16 cellular contexts compared by ENCODE assay signal in genomic region chr9:4243113-4243512, GRCh38. TPM values are rescaled to one million over a fixed set of nuclear protein-coding genes. Genes with fewer than 3 reads are reported as not detected.
A peak's percentile ranks its signal among the peaks of the same experiment; 100 is the strongest.
DNase-seq lines count a peak whose midpoint lies in the region; ATAC-seq and TF ChIP-seq lines count a peak whose summit lies in the region.
"Had no signal": no experiment of that assay in that cellular context is flagged by ENCODE, and none has a peak within 500 bp of the region (broad histone marks: within the 10 kb centered on the region; RNA-seq: fewer than 3 reads in every experiment).

No MANE protein-coding gene starts in this region.

- no peak overlapping the region for H3K4me3 Mint-ChIP-seq in activated T-cell treated with anti-CD3 and anti-CD28 coated beads, Interleukin-2, amount 50 U/mL, for 72 hours
- no peak overlapping the region for H3K4me3 Mint-ChIP-seq in activated CD8-positive, alpha-beta T cell treated with anti-CD3 and anti-CD28 coated beads, Interleukin-2, amount 10 ng/mL, durations not matched to agents 7 days and 5 days
- no peak overlapping the region for H3K4me3 Mint-ChIP-seq in type B pancreatic cell
- H3K4me3 Mint-ChIP-seq: CD8-positive, alpha-beta memory T cell; natural killer cell had no signal

- no peak overlapping the region for H3K4me3 ChIP-seq in HCT116 (replicated peaks in 1 of 2; ENCODE audit: low read depth in 1 of 2, low read length in 2 of 2)
- H3K4me3 ChIP-seq: suprapubic skin had no signal

- TF ChIP-seq CTCF in HCT116 (IDR thresholded peaks at IDR 0.05 in 2 of 3, conservative IDR thresholded peaks at IDR 0.05 in 1 of 3; ENCODE audit: borderline replicate concordance in 1 of 3, insufficient read depth in 1 of 3, low read depth in 2 of 3, low read length in 2 of 3) = no peak
- no peak for TF ChIP-seq CTCF in type B pancreatic cell (conservative IDR thresholded peaks at IDR 0.05)

- no peaks in the 10 kb centered on the region for H3K36me3 ChIP-seq in HCT116 (ENCODE audit: control insufficient read depth in 1 of 2, insufficient read depth in 2 of 2, low read length in 2 of 2)
- H3K36me3 ChIP-seq: suprapubic skin had no signal

- H3K36me3 Mint-ChIP-seq in activated T-cell treated with anti-CD3 and anti-CD28 coated beads, Interleukin-2, amount 50 U/mL, for 72 hours (ENCODE audit: insufficient read depth in 2 of 2) = no peaks in the 10 kb centered on the region
- no peaks in the 10 kb centered on the region for H3K36me3 Mint-ChIP-seq in activated CD8-positive, alpha-beta T cell treated with anti-CD3 and anti-CD28 coated beads, Interleukin-2, amount 10 ng/mL, durations not matched to agents 7 days and 5 days (ENCODE audit: low read depth)
- no peaks in the 10 kb centered on the region for H3K36me3 Mint-ChIP-seq in type B pancreatic cell
- H3K36me3 Mint-ChIP-seq: CD8-positive, alpha-beta memory T cell; natural killer cell had no signal

- H3K4me2 ChIP-seq in HCT116 (ENCODE audit: low read length) = peak overlapping the region; percentile 11; the same call in 1 of the 2 replicates

- DNase-seq in activated T-cell treated with anti-CD3 and anti-CD28 coated beads, Interleukin-2, amount 50 U/mL, for 72 hours = peak in 1 of 2 donors; percentile 6
- DNase-seq in activated T-cell treated with anti-CD3 and anti-CD28 coated beads, Interleukin-2, amount 50 U/mL, for 1 hour = no peak
- DNase-seq in HCT116 (ENCODE audit: low read depth, low spot score) (no peak), kidney glomerular epithelial cell (lab: John Stamatoyannopoulos, UW) (no peak), type B pancreatic cell (ENCODE audit: extremely low spot score, unreplicated experiment) (no peak)
- peak; percentile 33 for DNase-seq in activated CD8-positive, alpha-beta T cell treated with anti-CD3 and anti-CD28 coated beads, Interleukin-2, amount 10 ng/mL, durations not matched to agents 7 days and 5 days
- no peak for DNase-seq in stimulated activated naive CD8-positive, alpha-beta T cell treated with anti-CD3 and anti-CD28 coated beads, Interleukin-15, Interleukin-2, amounts not matched to agents 100 U/mL and 50 U/mL, for 24 hours
- DNase-seq: EL, natural killer cell, NCI-H1092 treated with DMSO at 0.1 percent for 48 hours, NCI-H2171, SHP77, T1000 had no signal

- RAD21 ChIA-PET in HCT116 (lab: Charles Lee; ENCODE audit: low non-redundant PET in 1 of 2, low total read pairs in 2 of 2, uncharacterized antibody in 2 of 2, unreplicated experiment in 2 of 2) = no interaction called here

- H3K4me1 Mint-ChIP-seq in activated T-cell treated with anti-CD3 and anti-CD28 coated beads, Interleukin-2, amount 50 U/mL, for 72 hours (ENCODE audit: low read depth) = peaks cover 12% of the 10 kb centered on the region
- H3K4me1 Mint-ChIP-seq in activated CD8-positive, alpha-beta T cell treated with anti-CD3 and anti-CD28 coated beads, Interleukin-2, amount 10 ng/mL, durations not matched to agents 7 days and 5 days (ENCODE audit: low read depth) = peaks cover 19% of the 10 kb centered on the region
- peaks cover 5% of the 10 kb centered on the region for H3K4me1 Mint-ChIP-seq in type B pancreatic cell (ENCODE audit: unreplicated experiment)

- H3K9me2 ChIP-seq in HCT116 (ENCODE audit: insufficient read depth) = no peaks in the 10 kb centered on the region

- no TSS peak for BruUV-seq in HCT116 (replicated peaks; lab: Mats Ljungman, UMichigan)

- H3K9me3 ChIP-seq in HCT116 (ENCODE audit: control insufficient read depth in 1 of 2, insufficient read depth in 1 of 2, low read depth in 1 of 2, low read length in 2 of 2) = no peaks in the 10 kb centered on the region
- H3K9me3 ChIP-seq: suprapubic skin had no signal

- no peak overlapping the region for H3K27ac Mint-ChIP-seq in activated T-cell treated with anti-CD3 and anti-CD28 coated beads, Interleukin-2, amount 50 U/mL, for 72 hours
- peak overlapping the region; percentile 54 for H3K27ac Mint-ChIP-seq in activated CD8-positive, alpha-beta T cell treated with anti-CD3 and anti-CD28 coated beads, Interleukin-2, amount 10 ng/mL, durations not matched to agents 7 days and 5 days
- H3K27ac Mint-ChIP-seq in type B pancreatic cell = no peak overlapping the region
- H3K27ac Mint-ChIP-seq: CD8-positive, alpha-beta memory T cell; natural killer cell had no signal

- H3K4me1 ChIP-seq in HCT116 (ENCODE audit: control insufficient read depth in 1 of 2, insufficient read depth in 2 of 2, low read length in 2 of 2) = peaks cover 0 to 20% of the 10 kb centered on the region in 2 experiments; a peak in 2 of 4 replicates
- H3K4me1 ChIP-seq: suprapubic skin had no signal

- TF ChIP-seq POLR2A in HCT116 (IDR thresholded peaks at IDR 0.05; ENCODE audit: borderline replicate concordance, extremely low read depth, insufficient read depth, insufficient read length) = no peak

- no peak for TF ChIP-seq RAD21 in HCT116 (IDR thresholded peaks at IDR 0.05; ENCODE audit: low read depth)

- intact Hi-C loops in HCT116 (cut with micrococcal nuclease) = no loop called here

- no peaks in the 10 kb centered on the region for H3K79me2 ChIP-seq in HCT116 (ENCODE audit: insufficient read depth, low read length)

- H3K9me3 Mint-ChIP-seq in activated T-cell treated with anti-CD3 and anti-CD28 coated beads, Interleukin-2, amount 50 U/mL, for 72 hours = no peaks in the 10 kb centered on the region
- peaks cover 2% of the 10 kb centered on the region for H3K9me3 Mint-ChIP-seq in activated CD8-positive, alpha-beta T cell treated with anti-CD3 and anti-CD28 coated beads, Interleukin-2, amount 10 ng/mL, durations not matched to agents 7 days and 5 days (ENCODE audit: insufficient read depth)
- no peaks in the 10 kb centered on the region for H3K9me3 Mint-ChIP-seq in type B pancreatic cell

- H3K27ac ChIP-seq in HCT116 (ENCODE audit: low read depth, low read length) = no peak overlapping the region
- H3K27ac ChIP-seq: suprapubic skin had no signal

- H2AFZ ChIP-seq in HCT116 (ENCODE audit: low read depth, low read length, poor library complexity, severe bottlenecking) = no peak overlapping the region

- H3K9ac ChIP-seq in HCT116 (ENCODE audit: low read length) = no peak overlapping the region

- no peaks in the 10 kb centered on the region for H4K20me1 ChIP-seq in HCT116 (ENCODE audit: insufficient read depth)

- CTCF ChIA-PET in HCT116 (lab: Charles Lee) = no interaction called here
- CTCF ChIA-PET in activated CD8-positive, alpha-beta T cell treated with anti-CD3 and anti-CD28 coated beads, Interleukin-2, amount 10 ng/mL, durations not matched to agents 7 days and 5 days (lab: Charles Lee) = interaction anchor here (0.8 to 1.3 kb wide), 2 partner anchors 14 to 29 kb away, joined by 3 to 5 read pairs; no protein-coding TSS in a partner anchor

- no peaks in the 10 kb centered on the region for H3K27me3 ChIP-seq in HCT116 (ENCODE audit: insufficient read depth, low read length)
- H3K27me3 ChIP-seq: suprapubic skin had no signal

- ATAC-seq in activated T-cell treated with anti-CD3 and anti-CD28 coated beads, Interleukin-2, amount 50 U/mL, for 72 hours (replicated peaks in 1 of 2) = peak; percentile 32 to 54
- ATAC-seq in HCT116 (no peak), HG02759 (IDR thresholded peaks at IDR 0.05; ENCODE audit: unreplicated experiment) (no peak)
- ATAC-seq in activated CD8-positive, alpha-beta T cell treated with anti-CD3 and anti-CD28 coated beads, Interleukin-2, amount 10 ng/mL, durations not matched to agents 7 days and 5 days = peak; percentile 65
- peak; percentile 19 for ATAC-seq in stimulated activated naive CD8-positive, alpha-beta T cell treated with anti-CD3 and anti-CD28 coated beads, Interleukin-15, Interleukin-2, amounts not matched to agents 100 U/mL and 50 U/mL, for 24 hours
- ATAC-seq: natural killer cell had no signal

- no peaks in the 10 kb centered on the region for H3K27me3 Mint-ChIP-seq in activated T-cell treated with anti-CD3 and anti-CD28 coated beads, Interleukin-2, amount 50 U/mL, for 72 hours (ENCODE audit: low read depth)
- no peaks in the 10 kb centered on the region for H3K27me3 Mint-ChIP-seq in activated CD8-positive, alpha-beta T cell treated with anti-CD3 and anti-CD28 coated beads, Interleukin-2, amount 10 ng/mL, durations not matched to agents 7 days and 5 days (ENCODE audit: low read depth)
- H3K27me3 Mint-ChIP-seq in type B pancreatic cell = no peaks in the 10 kb centered on the region

- POLR2A ChIA-PET in HCT116 (lab: Charles Lee) = no interaction called here
- POLR2A ChIA-PET in activated CD8-positive, alpha-beta T cell treated with anti-CD3 and anti-CD28 coated beads, Interleukin-2, amount 10 ng/mL, durations not matched to agents 7 days and 5 days (lab: Charles Lee) = interaction anchor here (1.0 kb wide), 1 partner anchor 716 kb away, joined by 3 read pairs; no protein-coding TSS in a partner anchor

TF ChIP-seq in HCT116, 20 proteins besides CTCF, POLR2A, EP300 and RAD21 (continues in another document):
- TF ChIP-seq SRF (IDR thresholded peaks at IDR 0.05; ENCODE audit: low read depth) (no peak), EZH2 (IDR thresholded peaks at IDR 0.05) (no peak), ATF3 (IDR thresholded peaks at IDR 0.05) (no peak), ZBTB33 (IDR thresholded peaks at IDR 0.05; ENCODE audit: extremely low read depth, insufficient replicate concordance, low read length) (no peak), FOSL1 (IDR thresholded peaks at IDR 0.05; ENCODE audit: low read depth) (no peak), JUND (IDR thresholded peaks at IDR 0.05) (no peak)

RNA-seq across cellular contexts. Expression of gene GLIS3, which starts 56.8 kb away (rescaled TPM):
- total RNA-seq in activated T-cell treated with anti-CD3 and anti-CD28 coated beads, Interleukin-2, amount 50 U/mL, for 72 hours = under 1 TPM; 0.49 to 0.53 TPM
- total RNA-seq in HCT116 (2021; ENCODE audit: unreplicated experiment) = 3.7 TPM
- polyA plus RNA-seq in HCT116 (2012) = 0.74 and 1.7 TPM in 2 replicates
- total RNA-seq in activated CD8-positive, alpha-beta T cell treated with anti-CD3 and anti-CD28 coated beads, Interleukin-2, amount 10 ng/mL, durations not matched to agents 7 days and 5 days = under 1 TPM; 0.29 to 0.34 TPM
- 23.2 and 39.9 TPM in 2 replicates for total RNA-seq in type B pancreatic cell (ENCODE audit: low replicate concordance)

Comparison
In these comparisons a context has a peak if more than half of its experiments do, and no peak if none do; other contexts are left out.
1. ATAC-seq: peak in activated T-cell treated with anti-CD3 and anti-CD28 coated beads, Interleukin-2, amount 50 U/mL, for 72 hours (2 of 2), activated CD8-positive, alpha-beta T cell treated with anti-CD3 and anti-CD28 coated beads, Interleukin-2, amount 10 ng/mL, durations not matched to agents 7 days and 5 days (single experiment) and stimulated activated naive CD8-positive, alpha-beta T cell treated with anti-CD3 and anti-CD28 coated beads, Interleukin-15, Interleukin-2, amounts not matched to agents 100 U/mL and 50 U/mL, for 24 hours (single experiment); none in HCT116 (single experiment) and HG02759 (single experiment).